Comparison of ENCODE assay signal across 31 cellular contexts in genomic region chr5:175713930-175714329, GRCh38. TPM values are rescaled to one million over a fixed set of nuclear protein-coding genes. Genes with fewer than 3 reads are reported as not detected.
"Had no signal": no experiment of that assay in that cellular context is flagged by ENCODE, and none has a peak within 500 bp of the region (broad histone marks: within the 10 kb centered on the region; RNA-seq: fewer than 3 reads in every experiment).

No MANE protein-coding gene starts in this region.

- H3K36me3 Mint-ChIP-seq: brain had no signal

- H3K27ac Mint-ChIP-seq: activated CD8-positive, alpha-beta T cell treated with anti-CD3 and anti-CD28 coated beads, Interleukin-2, amount 10 ng/mL, durations not matched to agents 7 days and 5 days; activated naive CD4-positive, alpha-beta T cell treated with anti-CD3 and anti-CD28 coated beads for 36 hours; activated naive CD8-positive, alpha-beta T cell treated with anti-CD3 and anti-CD28 coated beads, Interleukin-2, amount 50 U/mL, for 24 hours; activated T-cell treated with anti-CD3 and anti-CD28 coated beads, Interleukin-2, amount 50 U/mL, for 24 hours; activated T-helper 1 cell treated with anti-CD3 and anti-CD28 coated beads, Interleukin-12 subunit alpha, Interleukin-12 subunit beta, Interleukin-2, Interleukin-4 antibody, amounts not matched to agents 30 ng/mL and 10 ng/mL and 1 ng/mL, durations not matched to agents 14 hours and 24 hours and 36 hours; brain had no signal

- H3K9ac ChIP-seq: SK-N-SH had no signal

- H3K27ac ChIP-seq: SJCRH30, WERI-Rb-1 had no signal

- H3K4me1 ChIP-seq: SJCRH30 had no signal

- H3K4me1 Mint-ChIP-seq: brain had no signal

- H3K36me3 ChIP-seq: SJCRH30, WERI-Rb-1 had no signal

- H3K9me3 ChIP-seq: SJCRH30, SK-N-SH had no signal

- DNase-seq: activated CD4-positive, alpha-beta T cell treated with anti-CD3 and anti-CD28 coated beads for 48 hours; activated CD4-positive, alpha-beta T cell treated with anti-CD3 and anti-CD28 coated beads, Interleukin-2, amount 50 U/mL, for 4 hours; activated CD8-positive, alpha-beta memory T cell treated with anti-CD3 and anti-CD28 coated beads, Interleukin-2, amount 50 U/mL, for 48 hours; activated CD8-positive, alpha-beta T cell treated with anti-CD3 and anti-CD28 coated beads, Interleukin-2, amount 10 ng/mL, durations not matched to agents 7 days and 5 days; activated gamma-delta T cell; activated naive CD4-positive, alpha-beta T cell treated with anti-CD3 and anti-CD28 coated beads for 36 hours; activated naive CD8-positive, alpha-beta T cell treated with anti-CD3 and anti-CD28 coated beads, Interleukin-2, amount 50 U/mL, for 24 hours; activated T-cell treated with anti-CD3 and anti-CD28 coated beads, Interleukin-2, amount 50 U/mL, for 24 hours; amygdala; Kasumi-1; NCI-H1105 treated with DMSO at 0.1 percent for 48 hours; NCI-H1436 treated with DMSO at 0.1 percent for 48 hours; NCI-H187 treated with DMSO at 0.1 percent for 48 hours; NCI-H2081 treated with DMSO at 0.1 percent for 48 hours; NCI-H2171; NCI-H226; NCI-H526; NCI-H774; OCI-M1; Right ventricle myocardium superior; RPMI8226; SJCRH30; SK-N-SH; T-helper 1 cell; WERI-Rb-1 had no signal

- H3K4me3 ChIP-seq: K562, SJCRH30 had no signal

- H3K27me3 Mint-ChIP-seq: activated T-cell treated with anti-CD3 and anti-CD28 coated beads, Interleukin-2, amount 50 U/mL, for 24 hours had no signal

- ATAC-seq: activated CD4-positive, CD25-positive, alpha-beta regulatory T cell treated with anti-CD3 and anti-CD28 coated beads, Interleukin-2, amount 50 U/mL, for 24 hours; activated CD8-positive, alpha-beta T cell treated with anti-CD3 and anti-CD28 coated beads, Interleukin-2, amount 10 ng/mL, durations not matched to agents 7 days and 5 days; activated naive CD8-positive, alpha-beta T cell treated with anti-CD3 and anti-CD28 coated beads, Interleukin-2, amount 50 U/mL, for 24 hours; K562; Panc1 had no signal

- H3K27me3 ChIP-seq: SJCRH30 had no signal

- H3K4me3 Mint-ChIP-seq: activated CD8-positive, alpha-beta T cell treated with anti-CD3 and anti-CD28 coated beads, Interleukin-2, amount 10 ng/mL, durations not matched to agents 7 days and 5 days; activated naive CD4-positive, alpha-beta T cell treated with anti-CD3 and anti-CD28 coated beads for 36 hours; activated naive CD8-positive, alpha-beta T cell treated with anti-CD3 and anti-CD28 coated beads, Interleukin-2, amount 50 U/mL, for 24 hours; activated T-cell treated with anti-CD3 and anti-CD28 coated beads, Interleukin-2, amount 50 U/mL, for 24 hours; activated T-helper 1 cell treated with anti-CD3 and anti-CD28 coated beads, Interleukin-12 subunit alpha, Interleukin-12 subunit beta, Interleukin-2, Interleukin-4 antibody, amounts not matched to agents 30 ng/mL and 10 ng/mL and 1 ng/mL, durations not matched to agents 14 hours and 24 hours and 36 hours; brain had no signal

RNA-seq across cellular contexts. Expression of gene HRH2, which starts 56.1 kb away (rescaled TPM):
- total RNA-seq: K562, NCI-H460, SJCRH30 had no signal
